ENCODE assay signal across 7 cellular contexts in genomic region chr4:51820443-51820842, GRCh38.
"Had no signal": no experiment of that assay in that cellular context is flagged by ENCODE, and none has a peak within 500 bp of the region (broad histone marks: within the 10 kb centered on the region; RNA-seq: fewer than 3 reads in every experiment).

No MANE protein-coding gene starts in this region.

- DNase-seq: IMR-90, Karpas-422, KBM-7, KG1 had no signal

- FAIRE-seq: HTR-8/SVneo had no signal

- H3K9ac ChIP-seq: KMS-11 had no signal

- H3K4me2 ChIP-seq: KMS-11 had no signal

- H3K27ac ChIP-seq: HL-60, KMS-11 had no signal
